Comparison of ENCODE assay signal across 26 cellular contexts in the genomic region with DNA sequence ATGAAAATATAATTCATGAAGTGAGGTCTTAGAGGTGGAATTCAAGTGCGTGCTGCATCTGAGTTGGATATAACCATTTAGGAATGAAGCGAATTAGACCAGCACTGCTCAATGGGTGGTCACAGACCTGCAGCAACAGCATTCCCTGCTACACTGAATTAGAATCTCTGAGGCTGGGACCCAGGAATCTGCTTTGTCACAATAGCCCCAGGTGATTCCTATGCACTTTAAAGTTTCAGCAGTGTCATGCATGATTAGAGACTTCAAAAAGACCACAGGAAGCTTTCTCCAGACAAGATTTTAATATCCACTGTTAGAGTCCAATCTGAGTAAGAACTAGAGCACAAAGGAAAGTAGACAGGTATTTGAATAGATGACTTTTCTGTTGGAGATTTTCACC.
"Had no signal": no experiment of that assay in that cellular context is flagged by ENCODE, and none has a peak within 500 bp of the region (broad histone marks: within the 10 kb centered on the region; RNA-seq: fewer than 3 reads in every experiment).

No MANE protein-coding gene starts in this region.

- H3K4me3 ChIP-seq: hepatocyte, mucosa of descending colon, right lobe of liver, skin epidermis, thyroid gland had no signal

- H3K27ac ChIP-seq: hepatocyte, parathyroid adenoma, right lobe of liver, skin epidermis, thyroid gland had no signal

- DNase-seq: activated CD4-positive, alpha-beta T cell treated with anti-CD3 and anti-CD28 coated beads for 36 hours; activated CD4-positive, alpha-beta T cell treated with anti-CD3 and anti-CD28 coated beads, Interleukin-2, amount 50 U/mL, for 4 hours; activated CD8-positive, alpha-beta memory T cell treated with anti-CD3 and anti-CD28 coated beads for 24 hours; activated CD8-positive, alpha-beta memory T cell treated with anti-CD3 and anti-CD28 coated beads, Interleukin-2, amount 50 U/mL, for 4 hours; activated T-cell treated with anti-CD3 and anti-CD28 coated beads, Interleukin-2, amount 50 U/mL, for 24 hours; aorta; caudate nucleus; effector CD8-positive, alpha-beta T cell; glutamatergic neuron; left cardiac atrium; mesenchymal stem cell; mucosa of descending colon; nucleus accumbens; right lobe of liver; stimulated activated CD4-positive, alpha-beta T cell treated with anti-CD3 and anti-CD28 coated beads, Interleukin-1b, Interleukin-23, amount 100 ng/mL, for 48 hours; substantia nigra; T-helper 1 cell; thyroid gland had no signal

- ATAC-seq: activated CD4-positive, alpha-beta T cell treated with anti-CD3 and anti-CD28 coated beads for 36 hours; activated naive CD4-positive, alpha-beta T cell treated with anti-CD3 and anti-CD28 coated beads, Interleukin-2, amount 50 U/mL, for 72 hours; activated T-helper 17 cell treated with anti-CD3 and anti-CD28 coated beads, Interleukin-2, amount 50 U/mL, for 72 hours; left cardiac atrium; mucosa of descending colon; right lobe of liver had no signal

- H3K36me3 ChIP-seq: right lobe of liver, thyroid gland had no signal

- H3K4me1 Mint-ChIP-seq: activated CD4-positive, alpha-beta T cell treated with anti-CD3 and anti-CD28 coated beads for 36 hours; activated T-helper 17 cell treated with anti-CD3 and anti-CD28 coated beads, Interleukin-2, amount 50 U/mL, for 72 hours; brain had no signal

- H3K9ac ChIP-seq: parathyroid adenoma had no signal

- H3K27me3 ChIP-seq: hepatocyte, right lobe of liver, thyroid gland had no signal

- H3K4me1 ChIP-seq: parathyroid adenoma, thyroid gland had no signal

- H3K9me3 ChIP-seq: mucosa of descending colon, right lobe of liver, thyroid gland had no signal

- H3K27me3 Mint-ChIP-seq: activated CD4-positive, alpha-beta T cell treated with anti-CD3 and anti-CD28 coated beads for 36 hours; activated T-cell treated with anti-CD3 and anti-CD28 coated beads, Interleukin-2, amount 50 U/mL, for 24 hours; activated T-helper 17 cell treated with anti-CD3 and anti-CD28 coated beads, Interleukin-2, amount 50 U/mL, for 72 hours; brain; dendritic cell treated with granulocyte-macrophage colony-stimulating factor and Interleukin-4, amounts not matched to agents 40 ng/mL and 50 ng/mL, for 4 days; stimulated activated naive CD8-positive, alpha-beta T cell treated with anti-CD3 and anti-CD28 coated beads, Interleukin-15, Interleukin-2, amounts not matched to agents 100 ng/mL and 50 ng/mL, for 24 hours had no signal

- H3K27ac Mint-ChIP-seq: activated CD4-positive, alpha-beta T cell treated with anti-CD3 and anti-CD28 coated beads for 36 hours; activated naive CD4-positive, alpha-beta T cell treated with anti-CD3 and anti-CD28 coated beads, Interleukin-2, amount 50 U/mL, for 72 hours; activated T-cell treated with anti-CD3 and anti-CD28 coated beads, Interleukin-2, amount 50 U/mL, for 24 hours; activated T-helper 17 cell treated with anti-CD3 and anti-CD28 coated beads, Interleukin-2, amount 50 U/mL, for 72 hours; dendritic cell treated with granulocyte-macrophage colony-stimulating factor and Interleukin-4, amounts not matched to agents 40 ng/mL and 50 ng/mL, for 4 days; stimulated activated naive CD8-positive, alpha-beta T cell treated with anti-CD3 and anti-CD28 coated beads, Interleukin-15, Interleukin-2, amounts not matched to agents 100 ng/mL and 50 ng/mL, for 24 hours had no signal

- H3K9me3 Mint-ChIP-seq: brain had no signal

- H3K36me3 Mint-ChIP-seq: brain had no signal

- H3K4me3 Mint-ChIP-seq: activated CD4-positive, alpha-beta T cell treated with anti-CD3 and anti-CD28 coated beads for 36 hours; activated T-cell treated with anti-CD3 and anti-CD28 coated beads, Interleukin-2, amount 50 U/mL, for 24 hours; activated T-helper 17 cell treated with anti-CD3 and anti-CD28 coated beads, Interleukin-2, amount 50 U/mL, for 72 hours; brain; dendritic cell treated with granulocyte-macrophage colony-stimulating factor and Interleukin-4, amounts not matched to agents 40 ng/mL and 50 ng/mL, for 4 days; stimulated activated naive CD8-positive, alpha-beta T cell treated with anti-CD3 and anti-CD28 coated beads, Interleukin-15, Interleukin-2, amounts not matched to agents 100 ng/mL and 50 ng/mL, for 24 hours had no signal
